9 cellular contexts compared by ENCODE assay signal in the genomic region with DNA sequence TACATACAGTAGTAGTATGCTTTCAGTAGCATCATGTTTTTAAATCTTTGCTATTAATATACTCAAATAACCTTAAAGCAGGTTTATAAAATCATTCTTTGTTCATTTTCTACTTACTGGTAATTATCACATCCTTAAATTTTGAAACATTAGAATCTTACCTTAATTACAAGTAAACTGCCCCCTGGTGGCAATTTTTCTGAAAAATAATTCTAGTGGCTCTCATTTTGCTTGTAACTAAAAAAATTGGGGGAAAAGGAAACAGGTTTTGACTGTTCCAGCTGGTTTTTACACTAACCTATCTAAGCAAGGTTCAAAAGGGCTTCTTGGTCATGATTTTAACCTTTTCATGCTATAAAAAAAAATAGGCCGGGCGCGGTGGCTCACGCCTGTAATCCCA. TPM values are rescaled to one million over a fixed set of nuclear protein-coding genes. Genes with fewer than 3 reads are reported as not detected.
DNase-seq lines count a peak whose midpoint lies in the region; ATAC-seq, FAIRE-seq and TF ChIP-seq lines count a peak whose summit lies in the region.
"Had no signal": no experiment of that assay in that cellular context is flagged by ENCODE, and none has a peak within 500 bp of the region (broad histone marks: within the 10 kb centered on the region; RNA-seq: fewer than 3 reads in every experiment).

No MANE protein-coding gene starts in this region.

- no peaks in the 10 kb centered on the region for H3K36me3 ChIP-seq in WERI-Rb-1

- FAIRE-seq in A204.1 (lab: Jason Lieb, UNC) = peak; percentile 41
- FAIRE-seq in RCC 7860 (lab: Jason Lieb, UNC) = peak; percentile 57
- no peak for FAIRE-seq in urothelium cell line (lab: Jason Lieb, UNC)

- H3K27me3 ChIP-seq in foreskin keratinocyte (no peaks in the 10 kb centered on the region), WERI-Rb-1 (ENCODE audit: insufficient read depth, low read depth, severe bottlenecking) (no peaks in the 10 kb centered on the region)

- no peaks in the 10 kb centered on the region for H3K4me1 ChIP-seq in foreskin keratinocyte

- ATAC-seq in foreskin keratinocyte = no peak
- no peak for ATAC-seq in HG02970 (IDR thresholded peaks at IDR 0.05; ENCODE audit: low FRiP score, unreplicated experiment)

- no peak overlapping the region for H3K27ac ChIP-seq in foreskin keratinocyte
- H3K27ac ChIP-seq in WERI-Rb-1 = no peak overlapping the region
- H3K27ac ChIP-seq: coronary artery had no signal

- TF ChIP-seq CTCF in foreskin keratinocyte (conservative IDR thresholded peaks at IDR 0.05) (peak; percentile 53), WERI-Rb-1 (IDR thresholded peaks at IDR 0.05; ENCODE audit: low read depth, low read length) (no peak)

- H3K9me3 ChIP-seq in WERI-Rb-1 (ENCODE audit: severe bottlenecking) = no peaks in the 10 kb centered on the region

- DNase-seq in EH (ENCODE audit: low read depth) = peak; percentile 23
- DNase-seq in RCC 7860 (ENCODE audit: low spot score) = no peak
- DNase-seq in foreskin keratinocyte = peak in 1 of 2 donors; percentile 7
- no peak for DNase-seq in urothelium cell line (ENCODE audit: low spot score)
- DNase-seq in amygdala (lab: John Stamatoyannopoulos, UW) = no peak
- DNase-seq in WERI-Rb-1 = no peak

- H3K4me3 ChIP-seq in WERI-Rb-1 (ENCODE audit: low read depth, low read length) = no peak overlapping the region
- H3K4me3 ChIP-seq: coronary artery had no signal

RNA-seq across cellular contexts. Expression of gene DCAF4L1, which starts 18.5 kb away (rescaled TPM):
- 0.10 and 0.11 TPM in 2 replicates for total RNA-seq in foreskin keratinocyte
- polyA plus RNA-seq in foreskin keratinocyte = 0.02 and 0.03 TPM in 2 replicates

RNA-seq across cellular contexts. Expression of gene SLC30A9, which starts 27.2 kb away (rescaled TPM):
- total RNA-seq in foreskin keratinocyte = 56.0 and 56.7 TPM in 2 replicates
- polyA plus RNA-seq in foreskin keratinocyte = 16.8 and 22.5 TPM in 2 replicates

RNA-seq across cellular contexts. Expression of gene TMEM33, which starts 27.9 kb away (rescaled TPM):
- total RNA-seq in foreskin keratinocyte = 70.3 and 78.4 TPM in 2 replicates
- polyA plus RNA-seq in foreskin keratinocyte = 35.6 and 36.2 TPM in 2 replicates
